Comparison of ENCODE assay signal across 28 cellular contexts in the genomic region with DNA sequence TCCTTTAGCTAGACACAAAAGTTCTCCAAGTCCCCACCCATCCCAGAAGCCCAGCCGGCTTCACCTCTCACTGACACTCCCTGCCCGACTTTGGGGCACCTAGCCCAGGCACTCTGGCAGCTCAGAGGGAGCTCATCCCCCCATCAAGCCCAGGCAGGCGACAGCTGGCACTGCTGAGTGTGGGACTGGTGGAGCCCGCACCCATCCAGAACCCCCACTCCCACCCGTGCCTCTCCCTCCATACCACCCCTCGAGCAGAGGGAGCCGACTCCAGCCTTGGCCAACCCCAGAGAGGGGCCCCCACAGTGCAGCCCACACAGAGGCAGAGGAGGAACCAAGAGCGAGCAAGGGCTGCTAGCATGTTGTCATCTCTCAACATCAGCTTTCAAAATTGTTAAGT.
"Had no signal": no experiment of that assay in that cellular context is flagged by ENCODE, and none has a peak within 500 bp of the region (broad histone marks: within the 10 kb centered on the region; RNA-seq: fewer than 3 reads in every experiment).

No MANE protein-coding gene starts in this region.

- H3K27ac ChIP-seq: body of pancreas, colonic mucosa, epithelial cell of prostate, esophagus squamous epithelium, gastroesophageal sphincter had no signal

- H3K4me3 ChIP-seq: body of pancreas, colonic mucosa, esophagus squamous epithelium, gastroesophageal sphincter had no signal

- H3K27me3 ChIP-seq: body of pancreas, colonic mucosa, esophagus squamous epithelium, gastroesophageal sphincter had no signal

- H3K36me3 Mint-ChIP-seq: activated CD4-positive, alpha-beta memory T cell treated with anti-CD3 and anti-CD28 coated beads for 36 hours; activated CD8-positive, alpha-beta memory T cell treated with anti-CD3 and anti-CD28 coated beads, Interleukin-2, amount 10 ng/mL, durations not matched to agents 7 days and 5 days had no signal

- DNase-seq: activated CD4-positive, alpha-beta memory T cell treated with anti-CD3 and anti-CD28 coated beads for 36 hours; activated CD4-positive, alpha-beta T cell treated with anti-CD3 and anti-CD28 coated beads for 36 hours; activated CD4-positive, alpha-beta T cell treated with anti-CD3 and anti-CD28 coated beads, Interleukin-2, amount 10 ng/mL, durations not matched to agents 24 days and 14 days; activated CD4-positive, CD25-positive, alpha-beta regulatory T cell; activated CD4-positive, CD25-positive, alpha-beta regulatory T cell treated with anti-CD3 and anti-CD28 coated beads, Interleukin-2, amount 50 U/mL, for 72 hours; activated CD8-positive, alpha-beta memory T cell treated with anti-CD3 and anti-CD28 coated beads, Interleukin-2, amount 10 ng/mL, durations not matched to agents 7 days and 5 days; activated CD8-positive, alpha-beta memory T cell treated with anti-CD3 and anti-CD28 coated beads, Interleukin-2, amount 50 U/mL, for 48 hours; activated CD8-positive, alpha-beta T cell treated with anti-CD3 and anti-CD28 coated beads, Interleukin-2, amount 10 ng/mL, durations not matched to agents 7 days and 5 days; activated effector memory CD4-positive, alpha-beta T cell treated with Interleukin-2 at 50 U/mL for 16 hours; activated gamma-delta T cell treated with Interleukin-2 at 50 U/mL for 16 hours; activated naive CD4-positive, alpha-beta T cell treated with anti-CD3 and anti-CD28 coated beads, Interleukin-2, amount 50 U/mL, for 16 hours; activated naive CD4-positive, alpha-beta T cell treated with Interleukin-2 at 50 U/mL for 16 hours; activated T-cell treated with anti-CD3 and anti-CD28 coated beads for 4 hours; activated T-cell treated with anti-CD3 and anti-CD28 coated beads, Interleukin-2, amount 50 U/mL, for 24 hours; activated T-cell treated with anti-CD3 and anti-CD28 coated beads, Interleukin-2, amount 50 U/mL, for 72 hours; amniotic stem cell; aorta; body of pancreas; caudate nucleus; colonic mucosa; effector CD8-positive, alpha-beta T cell; esophagus squamous epithelium; T-helper 2 cell had no signal

- H3K9me3 ChIP-seq: body of pancreas, colonic mucosa, gastroesophageal sphincter had no signal

- H3K4me1 ChIP-seq: body of pancreas, colonic mucosa, esophagus squamous epithelium, gastroesophageal sphincter had no signal

- H3K9me3 Mint-ChIP-seq: activated CD4-positive, alpha-beta T cell treated with anti-CD3 and anti-CD28 coated beads, Interleukin-2, amount 10 ng/mL, durations not matched to agents 24 days and 14 days had no signal

- H3K27ac Mint-ChIP-seq: activated CD4-positive, alpha-beta memory T cell treated with anti-CD3 and anti-CD28 coated beads for 36 hours; activated CD4-positive, alpha-beta T cell treated with anti-CD3 and anti-CD28 coated beads for 36 hours; activated CD4-positive, alpha-beta T cell treated with anti-CD3 and anti-CD28 coated beads, Interleukin-2, amount 10 ng/mL, durations not matched to agents 24 days and 14 days; activated CD8-positive, alpha-beta memory T cell treated with anti-CD3 and anti-CD28 coated beads, Interleukin-2, amount 10 ng/mL, durations not matched to agents 7 days and 5 days; activated CD8-positive, alpha-beta T cell treated with anti-CD3 and anti-CD28 coated beads, Interleukin-2, amount 10 ng/mL, durations not matched to agents 7 days and 5 days; activated naive CD8-positive, alpha-beta T cell; activated T-cell treated with anti-CD3 and anti-CD28 coated beads, Interleukin-2, amount 50 U/mL, for 24 hours; activated T-cell treated with anti-CD3 and anti-CD28 coated beads, Interleukin-2, amount 50 U/mL, for 72 hours had no signal

- H3K4me1 Mint-ChIP-seq: activated CD4-positive, alpha-beta T cell treated with anti-CD3 and anti-CD28 coated beads for 36 hours; activated CD4-positive, alpha-beta T cell treated with anti-CD3 and anti-CD28 coated beads, Interleukin-2, amount 10 ng/mL, durations not matched to agents 24 days and 14 days; activated CD8-positive, alpha-beta memory T cell treated with anti-CD3 and anti-CD28 coated beads, Interleukin-2, amount 10 ng/mL, durations not matched to agents 7 days and 5 days had no signal

- H3K36me3 ChIP-seq: colonic mucosa, esophagus squamous epithelium, gastroesophageal sphincter had no signal

- H3K27me3 Mint-ChIP-seq: activated CD4-positive, alpha-beta memory T cell treated with anti-CD3 and anti-CD28 coated beads for 36 hours; activated CD4-positive, alpha-beta T cell treated with anti-CD3 and anti-CD28 coated beads for 36 hours; activated CD4-positive, alpha-beta T cell treated with anti-CD3 and anti-CD28 coated beads, Interleukin-2, amount 10 ng/mL, durations not matched to agents 24 days and 14 days; activated CD8-positive, alpha-beta memory T cell treated with anti-CD3 and anti-CD28 coated beads, Interleukin-2, amount 10 ng/mL, durations not matched to agents 7 days and 5 days; activated naive CD8-positive, alpha-beta T cell; activated T-cell treated with anti-CD3 and anti-CD28 coated beads, Interleukin-2, amount 50 U/mL, for 24 hours had no signal

- ATAC-seq: activated CD4-positive, alpha-beta T cell treated with anti-CD3 and anti-CD28 coated beads for 36 hours; activated CD8-positive, alpha-beta memory T cell treated with anti-CD3 and anti-CD28 coated beads, Interleukin-2, amount 10 ng/mL, durations not matched to agents 7 days and 5 days; activated CD8-positive, alpha-beta T cell treated with anti-CD3 and anti-CD28 coated beads, Interleukin-2, amount 10 ng/mL, durations not matched to agents 7 days and 5 days; activated T-cell treated with anti-CD3 and anti-CD28 coated beads, Interleukin-2, amount 50 U/mL, for 72 hours; body of pancreas; gastroesophageal sphincter had no signal

- FAIRE-seq: endometrium, endothelial cell of umbilical vein had no signal

- H3K4me3 Mint-ChIP-seq: activated CD4-positive, alpha-beta memory T cell treated with anti-CD3 and anti-CD28 coated beads for 36 hours; activated CD4-positive, alpha-beta T cell treated with anti-CD3 and anti-CD28 coated beads for 36 hours; activated CD4-positive, alpha-beta T cell treated with anti-CD3 and anti-CD28 coated beads, Interleukin-2, amount 10 ng/mL, durations not matched to agents 24 days and 14 days; activated CD8-positive, alpha-beta memory T cell treated with anti-CD3 and anti-CD28 coated beads, Interleukin-2, amount 10 ng/mL, durations not matched to agents 7 days and 5 days; activated CD8-positive, alpha-beta T cell treated with anti-CD3 and anti-CD28 coated beads, Interleukin-2, amount 10 ng/mL, durations not matched to agents 7 days and 5 days; activated naive CD8-positive, alpha-beta T cell; activated T-cell treated with anti-CD3 and anti-CD28 coated beads, Interleukin-2, amount 50 U/mL, for 24 hours; activated T-cell treated with anti-CD3 and anti-CD28 coated beads, Interleukin-2, amount 50 U/mL, for 72 hours had no signal
